ENCODE assay signal across 6 cellular contexts in genomic region chr2:85560403-85560726, GRCh38. TPM values are rescaled to one million over a fixed set of nuclear protein-coding genes. Genes with fewer than 3 reads are reported as not detected.
DNase-seq lines count a peak whose midpoint lies in the region; ATAC-seq, FAIRE-seq and TF ChIP-seq lines count a peak whose summit lies in the region.
"Not testable (repeated sequence)": the region's sequence is repeated elsewhere in the genome, so short reads cannot be mapped to it uniquely, and the experiment has no call there.

No MANE protein-coding gene starts in this region.

- 74% methylated on average over 12 of the region's 12 CpGs for WGBS in A549 (ENCODE audit: missing lambda C conversion rate)

- not testable (repeated sequence) for H3K79me2 ChIP-seq in parathyroid adenoma

- not testable (repeated sequence) for FAIRE-seq in A549 (lab: Jason Lieb, UNC)

- H3K36me3 Mint-ChIP-seq in activated CD4-positive, alpha-beta T cell treated with anti-CD3 and anti-CD28 coated beads for 36 hours (ENCODE audit: low read depth), result peaks cover 15% of the 10 kb centered on the region

- 0 out of 2 replicates have a peak overlapping the region, but pooled peaks have one; percentile 70 for H3K9ac ChIP-seq in HUES48 (ENCODE audit: low read depth, low read length)
- not testable (repeated sequence) for H3K9ac ChIP-seq in parathyroid adenoma

- DNase-seq in A549 (ENCODE audit: low read depth in 1 of 2, low spot score in 1 of 2); activated CD4-positive, alpha-beta T cell treated with anti-CD3 and anti-CD28 coated beads for 36 hours; choroid plexus epithelial cell (ENCODE audit: low read depth): not testable (repeated sequence)

- H3K27ac ChIP-seq in A549, result peak overlapping the region; percentile 90
- H3K27ac ChIP-seq in HUES48 (ENCODE audit: low read depth, low read length); parathyroid adenoma: not testable (repeated sequence)

- CTCF ChIA-PET in A549 (lab: Yijun Ruan, JAX), result interaction anchor here (0.7 to 35.5 kb wide), 5 partner anchors 10 to 169 kb away, joined by 3 to 1185 read pairs (median 7); partner anchors contain the start of genes CAPG, SH2D6 and TMEM150A
- CTCF ChIA-PET in activated CD4-positive, alpha-beta T cell treated with anti-CD3 and anti-CD28 coated beads for 36 hours (lab: Charles Lee), result interaction anchor here (0.6 to 6.0 kb wide), 6 partner anchors 10 to 140 kb away, joined by 3 to 60 read pairs (median 5); partner anchors contain the start of genes MAT2A and TMEM150A

- not testable (repeated sequence) for H3K27me3 Mint-ChIP-seq in activated CD4-positive, alpha-beta T cell treated with anti-CD3 and anti-CD28 coated beads for 36 hours

- peak overlapping the region; percentile 97 for H3K4me2 ChIP-seq in A549
- H3K4me2 ChIP-seq in parathyroid adenoma (ENCODE audit: low read length), result peak overlapping the region; percentile 74

- not testable (repeated sequence) for TF ChIP-seq POLR2A in A549 (IDR thresholded peaks at IDR 0.05; ENCODE audit: low read length)

- not testable (repeated sequence) for TF ChIP-seq EP300 in A549 (IDR thresholded peaks at IDR 0.05)

- H3K4me1 ChIP-seq in A549, result peaks cover 13% of the 10 kb centered on the region
- H3K4me1 ChIP-seq in HUES48 (ENCODE audit: control insufficient read depth, insufficient read depth, low read length); parathyroid adenoma: not testable (repeated sequence)

- POLR2A ChIA-PET in A549 (lab: Yijun Ruan, JAX), result interaction anchor here (0.9 to 2.0 kb wide), 4 partner anchors 10 to 123 kb away, joined by 3 to 10 read pairs (median 4); partner anchors contain the start of genes MAT2A and RNF181
- POLR2A ChIA-PET in activated CD4-positive, alpha-beta T cell treated with anti-CD3 and anti-CD28 coated beads for 36 hours (lab: Charles Lee), result interaction anchor here (0.6 to 3.0 kb wide), 6 partner anchors 9 to 143 kb away, joined by 3 to 18 read pairs (median 4); partner anchors contain the start of gene MAT2A

- TF ChIP-seq CTCF in A549 (IDR thresholded peaks at IDR 0.05); choroid plexus epithelial cell (conservative IDR thresholded peaks at IDR 0.05; ENCODE audit: low read depth, low read length); parathyroid adenoma (IDR thresholded peaks at IDR 0.05): not testable (repeated sequence)

- H3K27ac Mint-ChIP-seq in activated CD4-positive, alpha-beta T cell treated with anti-CD3 and anti-CD28 coated beads for 36 hours, result peak overlapping the region; percentile 88

- H3K4me3 ChIP-seq in A549 (peak overlapping the region; percentile 91), HUES48 (ENCODE audit: low read depth, low read length) (peak overlapping the region; percentile 93), choroid plexus epithelial cell (ENCODE audit: low read depth, low read length) (peak overlapping the region; percentile 71), iPS-18c (ENCODE audit: insufficient read depth, low read depth, low read length) (peak overlapping the region; percentile 82), parathyroid adenoma (ENCODE audit: low read depth, low read length) (peak overlapping the region; percentile 73)

- H2AFZ ChIP-seq in parathyroid adenoma, result not testable (repeated sequence)

- H3K4me1 Mint-ChIP-seq in activated CD4-positive, alpha-beta T cell treated with anti-CD3 and anti-CD28 coated beads for 36 hours, result peaks cover 33% of the 10 kb centered on the region

- peaks cover 37% of the 10 kb centered on the region for H3K36me3 ChIP-seq in HUES48 (ENCODE audit: control insufficient read depth, insufficient read depth, low read length)
- H3K36me3 ChIP-seq in parathyroid adenoma (ENCODE audit: control insufficient read depth, insufficient read depth, low read length), result not testable (repeated sequence)

- not testable (repeated sequence) for H3K9me3 ChIP-seq in A549; HUES48 (ENCODE audit: control insufficient read depth, insufficient read depth, low read length); iPS-18c (ENCODE audit: control insufficient read depth, insufficient read depth, low read length); parathyroid adenoma (ENCODE audit: control insufficient read depth, low read length)

- not testable (repeated sequence) for H3K27me3 ChIP-seq in HUES48 (ENCODE audit: control insufficient read depth, insufficient read depth, low read length); parathyroid adenoma (ENCODE audit: control insufficient read depth, insufficient read depth, low read length)

- peak overlapping the region; percentile 95 for H3K4me3 Mint-ChIP-seq in activated CD4-positive, alpha-beta T cell treated with anti-CD3 and anti-CD28 coated beads for 36 hours

- not testable (repeated sequence) for TF ChIP-seq RAD21 in A549 (conservative IDR thresholded peaks at IDR 0.05 in 1 of 2, IDR thresholded peaks at IDR 0.05 in 1 of 2)

- not testable (repeated sequence) for H3K9me3 Mint-ChIP-seq in activated CD4-positive, alpha-beta T cell treated with anti-CD3 and anti-CD28 coated beads for 36 hours (ENCODE audit: low read depth)

- not testable (repeated sequence) for ATAC-seq in A549; activated CD4-positive, alpha-beta T cell treated with anti-CD3 and anti-CD28 coated beads for 36 hours

- intact Hi-C loops in activated CD4-positive, alpha-beta T cell treated with anti-CD3 and anti-CD28 coated beads for 36 hours (cut with DNase I, micrococcal nuclease), result loop anchor here in 1 of 2 experiments (2.0 kb wide), 2 partner anchors 18 to 42 kb away; partner anchors contain the start of gene TMEM150A

RNA-seq across cellular contexts. Expression of gene GGCX, which starts 0.9 kb away (rescaled TPM):
- 39.0 and 49.6 TPM in 2 replicates for polyA plus RNA-seq in A549 (2011; rRNA removed)
- 49.1 and 53.4 TPM in 2 replicates for polyA plus RNA-seq in A549 (2012; cell fraction: cytosol; rRNA removed)
- polyA plus RNA-seq in A549 (2012; cell fraction: nucleus; rRNA removed), result 69.5 and 77.4 TPM in 2 replicates
- polyA plus RNA-seq in A549 (2017; fragmentation: RNase III; extraction: RNeasy Plus Mini Kit Qiagen cat#74134 plus additional on column Dnase treatment), result 48.7 to 58.5 TPM (median 55.1 TPM) in 3 replicates
- 99.1 and 106 TPM in 2 replicates for polyA minus RNA-seq in A549 (2011; rRNA and poly(A)+ RNA removed)
- total RNA-seq in activated CD4-positive, alpha-beta T cell treated with anti-CD3 and anti-CD28 coated beads for 36 hours, result 10 to 100 TPM; 20.1 to 22.2 TPM

RNA-seq across cellular contexts. Expression of gene VAMP8, which starts 17.0 kb away (rescaled TPM):
- polyA plus RNA-seq in A549 (2011; rRNA removed) (38.3 and 41.1 TPM in 2 replicates), A549 (2017; fragmentation: RNase III; extraction: RNeasy Plus Mini Kit Qiagen cat#74134 plus additional on column Dnase treatment) (17.7 to 22.4 TPM (median 18.5 TPM) in 3 replicates)
- polyA plus RNA-seq in A549 (2012; cell fraction: cytosol; rRNA removed), result 21.5 and 24.5 TPM in 2 replicates
- 5.7 and 12.5 TPM in 2 replicates for polyA plus RNA-seq in A549 (2012; cell fraction: nucleus; rRNA removed)
- polyA minus RNA-seq in A549 (2011; rRNA and poly(A)+ RNA removed), result 8.3 and 8.7 TPM in 2 replicates
- 100 to 1,000 TPM in 1 of 2 experiments, 10 to 100 TPM in 1; 98.3 to 106 TPM for total RNA-seq in activated CD4-positive, alpha-beta T cell treated with anti-CD3 and anti-CD28 coated beads for 36 hours

RNA-seq across cellular contexts. Expression of gene MAT2A, which starts 21.4 kb away (rescaled TPM):
- polyA plus RNA-seq in A549 (2011; rRNA removed) (1,024 and 1,329 TPM in 2 replicates), A549 (2017; fragmentation: RNase III; extraction: RNeasy Plus Mini Kit Qiagen cat#74134 plus additional on column Dnase treatment) (370 to 430 TPM (median 400 TPM) in 3 replicates)
- 197 and 230 TPM in 2 replicates for polyA plus RNA-seq in A549 (2012; cell fraction: cytosol; rRNA removed)
- polyA plus RNA-seq in A549 (2012; cell fraction: nucleus; rRNA removed), result 533 and 600 TPM in 2 replicates
- 421 and 591 TPM in 2 replicates for polyA minus RNA-seq in A549 (2011; rRNA and poly(A)+ RNA removed)
- 100 to 1,000 TPM; 226 to 259 TPM for total RNA-seq in activated CD4-positive, alpha-beta T cell treated with anti-CD3 and anti-CD28 coated beads for 36 hours

RNA-seq across cellular contexts. Expression of gene VAMP5, which starts 23.9 kb away (rescaled TPM):
- 0.16 and 0.67 TPM in 2 replicates for polyA plus RNA-seq in A549 (2011; rRNA removed)
- polyA plus RNA-seq in A549 (2012; cell fraction: cytosol; rRNA removed), result 0.10 and 0.25 TPM in 2 replicates
- polyA plus RNA-seq in A549 (2012; cell fraction: nucleus; rRNA removed), result 0.29 and 0.95 TPM in 2 replicates
- not detected in 3 replicates for polyA plus RNA-seq in A549 (2017; fragmentation: RNase III; extraction: RNeasy Plus Mini Kit Qiagen cat#74134 plus additional on column Dnase treatment)
- polyA minus RNA-seq in A549 (2011; rRNA and poly(A)+ RNA removed), result 0.58 TPM in 1 of 2 replicates, not detected in the other
- total RNA-seq in activated CD4-positive, alpha-beta T cell treated with anti-CD3 and anti-CD28 coated beads for 36 hours, result 10 to 100 TPM; 21.4 to 26.7 TPM

RNA-seq across cellular contexts. Expression of gene RNF181, which starts 35.2 kb away (rescaled TPM):
- 287 and 366 TPM in 2 replicates for polyA plus RNA-seq in A549 (2011; rRNA removed)
- 318 and 381 TPM in 2 replicates for polyA plus RNA-seq in A549 (2012; cell fraction: cytosol; rRNA removed)
- polyA plus RNA-seq in A549 (2012; cell fraction: nucleus; rRNA removed), result 260 and 338 TPM in 2 replicates
- 182 to 199 TPM (median 189 TPM) in 3 replicates for polyA plus RNA-seq in A549 (2017; fragmentation: RNase III; extraction: RNeasy Plus Mini Kit Qiagen cat#74134 plus additional on column Dnase treatment)
- polyA minus RNA-seq in A549 (2011; rRNA and poly(A)+ RNA removed), result 111 and 217 TPM in 2 replicates
- total RNA-seq in activated CD4-positive, alpha-beta T cell treated with anti-CD3 and anti-CD28 coated beads for 36 hours, result 100 to 1,000 TPM; 113 to 140 TPM
